Comparison of ENCODE assay signal across 30 cellular contexts in the genomic region with DNA sequence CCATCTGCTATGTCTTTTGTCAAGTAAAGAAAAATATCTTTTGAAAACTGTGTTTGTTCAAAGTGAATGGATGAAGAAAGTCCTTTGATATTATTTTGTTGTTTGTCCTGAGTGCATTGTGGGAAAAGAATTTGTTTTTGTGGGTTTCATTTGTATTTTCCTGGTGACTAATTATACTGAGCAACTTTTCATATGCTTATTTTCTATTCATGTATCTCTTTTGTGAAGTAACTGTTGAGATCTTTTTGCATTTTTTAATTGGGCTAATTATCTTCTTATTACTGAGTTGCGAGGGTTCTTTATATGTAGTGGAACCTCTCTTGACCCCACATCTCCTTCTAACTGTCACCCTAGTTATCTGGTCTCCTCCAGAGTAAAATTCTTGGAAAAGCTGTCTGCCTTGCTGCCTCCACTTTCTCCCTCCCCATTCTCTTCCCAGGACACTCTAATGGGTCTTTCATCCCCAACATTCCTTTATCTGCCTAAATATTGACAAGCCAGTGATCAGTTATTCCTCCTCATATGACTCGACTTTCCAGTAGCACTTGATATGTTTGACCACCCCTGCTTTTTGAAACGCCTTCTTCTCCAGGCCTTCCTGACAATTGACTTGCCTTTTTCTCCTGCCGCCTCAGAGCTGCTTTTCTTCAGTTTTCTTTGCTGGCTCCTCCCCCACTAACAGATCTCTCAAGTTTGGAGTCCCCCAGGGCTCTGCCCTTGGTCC.
DNase-seq lines count a peak whose midpoint lies in the region; ATAC-seq, FAIRE-seq and TF ChIP-seq lines count a peak whose summit lies in the region.
"Had no signal": no experiment of that assay in that cellular context is flagged by ENCODE, and none has a peak within 500 bp of the region (broad histone marks: within the 10 kb centered on the region; RNA-seq: fewer than 3 reads in every experiment).

No MANE protein-coding gene starts in this region.

- no peaks in the 10 kb centered on the region for H4K20me1 ChIP-seq in K562 (replicated peaks; ENCODE audit: control insufficient read depth, insufficient read depth, low read length)

- peak; percentile 65 for TF ChIP-seq POLR2A in K562 (conservative IDR thresholded peaks at IDR 0.05)
- no peak for TF ChIP-seq POLR2A in transverse colon (IDR thresholded peaks at IDR 0.05)

- ATAC-seq in CD8-positive, alpha-beta T cell: no peak
- peak; percentile 81 for ATAC-seq in K562
- ATAC-seq: sciatic nerve; stimulated activated naive CD8-positive, alpha-beta T cell treated with anti-CD3 and anti-CD28 coated beads, Interleukin-15, amount 100 ng/mL, for 72 hours; T-cell had no signal

- no peaks in the 10 kb centered on the region for H3K36me3 ChIP-seq in CD8-positive, alpha-beta T cell (ENCODE audit: insufficient read depth, low read length)
- no peaks in the 10 kb centered on the region for H3K36me3 ChIP-seq in HUES48 (ENCODE audit: control insufficient read depth, insufficient read depth, low read length)
- H3K36me3 ChIP-seq in K562 (ENCODE audit: control insufficient read depth, insufficient read depth, low read length): no peaks in the 10 kb centered on the region
- H3K36me3 ChIP-seq in iPS-18a (ENCODE audit: control insufficient read depth, low read depth, low read length): no peaks in the 10 kb centered on the region
- H3K36me3 ChIP-seq in transverse colon: no peaks in the 10 kb centered on the region
- H3K36me3 ChIP-seq: prostate gland, thoracic aorta had no signal

- H3K9me3 ChIP-seq in CD8-positive, alpha-beta T cell (ENCODE audit: low read length): no peaks in the 10 kb centered on the region
- H3K9me3 ChIP-seq in HUES48 (ENCODE audit: control insufficient read depth, insufficient read depth, low read length): no peaks in the 10 kb centered on the region
- H3K9me3 ChIP-seq in K562 (replicated peaks; ENCODE audit: control insufficient read depth, insufficient read depth, low read depth, low read length): no peaks in the 10 kb centered on the region
- no peaks in the 10 kb centered on the region for H3K9me3 ChIP-seq in iPS-18a (ENCODE audit: control insufficient read depth, low read depth, low read length)
- H3K9me3 ChIP-seq in transverse colon: no peaks in the 10 kb centered on the region
- H3K9me3 ChIP-seq: left ventricle myocardium inferior, prostate gland, thoracic aorta had no signal

- peak overlapping the region; percentile 93 for H2AFZ ChIP-seq in K562 (ENCODE audit: low read depth, low read length)

- peaks cover 37% of the 10 kb centered on the region for H3K36me3 Mint-ChIP-seq in CD8-positive, alpha-beta T cell
- H3K36me3 Mint-ChIP-seq in activated CD4-positive, alpha-beta memory T cell treated with anti-CD3 and anti-CD28 coated beads for 36 hours: peaks cover 6% of the 10 kb centered on the region

- no peak overlapping the region for H3K4me3 Mint-ChIP-seq in CD8-positive, alpha-beta T cell
- no peak overlapping the region for H3K4me3 Mint-ChIP-seq in activated CD4-positive, alpha-beta memory T cell treated with anti-CD3 and anti-CD28 coated beads for 36 hours
- H3K4me3 Mint-ChIP-seq: CD4-positive, alpha-beta T cell; stimulated activated naive CD8-positive, alpha-beta T cell treated with anti-CD3 and anti-CD28 coated beads, Interleukin-15, amount 100 ng/mL, for 72 hours; T-cell had no signal

- no peak for TF ChIP-seq CTCF in CD8-positive, alpha-beta T cell (IDR thresholded peaks at IDR 0.05)
- TF ChIP-seq CTCF in K562 (IDR thresholded peaks at IDR 0.05 in 2 of 3, conservative IDR thresholded peaks at IDR 0.05 in 1 of 3; ENCODE audit: insufficient read depth in 2 of 3, low read depth in 1 of 3, low read length in 3 of 3): no peak
- TF ChIP-seq CTCF in transverse colon (IDR thresholded peaks at IDR 0.05): no peak

- H3K4me1 ChIP-seq in CD8-positive, alpha-beta T cell (ENCODE audit: insufficient read depth, low read length): no peaks in the 10 kb centered on the region
- H3K4me1 ChIP-seq in HUES48 (ENCODE audit: control insufficient read depth, insufficient read depth, low read length) (peaks cover 40% of the 10 kb centered on the region), K562 (replicated peaks in 1 of 2; ENCODE audit: control insufficient read depth in 2 of 2, insufficient read depth in 2 of 2, low read length in 2 of 2) (peaks cover 16 to 42% of the 10 kb centered on the region in 2 experiments), iPS-18a (ENCODE audit: control insufficient read depth, low read depth, low read length) (peaks cover 13% of the 10 kb centered on the region), transverse colon (peaks cover 0 to 4% (median 0%) of the 10 kb centered on the region in 4 donors)
- H3K4me1 ChIP-seq: prostate gland had no signal

- CTCF ChIA-PET in CD8-positive, alpha-beta T cell (lab: Charles Lee): no interaction called here
- CTCF ChIA-PET in K562 (lab: Yijun Ruan, JAX; ENCODE audit: low intra/inter-chr PET ratio): no interaction called here
- CTCF ChIA-PET in activated CD4-positive, alpha-beta memory T cell treated with anti-CD3 and anti-CD28 coated beads for 36 hours (lab: Charles Lee): no interaction called here

- H3K4me3 ChIP-seq in CD8-positive, alpha-beta T cell (ENCODE audit: low read depth, low read length): no peak overlapping the region
- H3K4me3 ChIP-seq in HUES48 (ENCODE audit: low read depth, low read length) (no peak overlapping the region), K562 (no peak overlapping the region; the same call in 1 of the 2 replicates), iPS-18a (ENCODE audit: low read length) (peak overlapping the region; percentile 17), transverse colon (no peak overlapping the region)
- H3K4me3 ChIP-seq: left ventricle myocardium inferior, prostate gland, thoracic aorta had no signal

- TF ChIP-seq EP300 in K562 (IDR thresholded peaks at IDR 0.05; ENCODE audit: low read length) (peak; percentile 82), transverse colon (IDR thresholded peaks at IDR 0.05; ENCODE audit: low read depth) (no peak)

- no peak for TF ChIP-seq RAD21 in K562 (CRISPR knock-in tag; conservative IDR thresholded peaks at IDR 0.05 in 1 of 2, IDR thresholded peaks at IDR 0.05 in 1 of 2)

- H3K9ac ChIP-seq in HUES48 (ENCODE audit: low read depth, low read length): no peak overlapping the region
- peak overlapping the region in 1 of 2 experiments; percentile 68; a peak in 2 of 4 replicates for H3K9ac ChIP-seq in K562 (ENCODE audit: insufficient read depth in 1 of 2, low read depth in 2 of 2, low read length in 2 of 2)
- no peak overlapping the region for H3K9ac ChIP-seq in iPS-18a (ENCODE audit: low read length)
- H3K9ac ChIP-seq: KMS-11 had no signal

- no peaks in the 10 kb centered on the region for H3K9me3 Mint-ChIP-seq in CD8-positive, alpha-beta T cell
- no peaks in the 10 kb centered on the region for H3K9me3 Mint-ChIP-seq in activated CD4-positive, alpha-beta memory T cell treated with anti-CD3 and anti-CD28 coated beads for 36 hours
- H3K9me3 Mint-ChIP-seq: CD4-positive, alpha-beta T cell; stimulated activated naive CD8-positive, alpha-beta T cell treated with anti-CD3 and anti-CD28 coated beads, Interleukin-15, amount 100 ng/mL, for 72 hours; T-cell had no signal

- H3K27ac Mint-ChIP-seq in CD8-positive, alpha-beta T cell: peak overlapping the region; percentile 37
- no peak overlapping the region for H3K27ac Mint-ChIP-seq in activated CD4-positive, alpha-beta memory T cell treated with anti-CD3 and anti-CD28 coated beads for 36 hours
- H3K27ac Mint-ChIP-seq: CD4-positive, alpha-beta T cell; stimulated activated naive CD8-positive, alpha-beta T cell treated with anti-CD3 and anti-CD28 coated beads, Interleukin-15, amount 100 ng/mL, for 72 hours; T-cell had no signal

- no TSS peak for BruUV-seq in K562 (replicated peaks; lab: Mats Ljungman, UMichigan)

- H3K27me3 Mint-ChIP-seq in CD8-positive, alpha-beta T cell (ENCODE audit: low read depth): no peaks in the 10 kb centered on the region
- no peaks in the 10 kb centered on the region for H3K27me3 Mint-ChIP-seq in activated CD4-positive, alpha-beta memory T cell treated with anti-CD3 and anti-CD28 coated beads for 36 hours
- H3K27me3 Mint-ChIP-seq: CD4-positive, alpha-beta T cell; stimulated activated naive CD8-positive, alpha-beta T cell treated with anti-CD3 and anti-CD28 coated beads, Interleukin-15, amount 100 ng/mL, for 72 hours; T-cell had no signal

- intact Hi-C loops in CD8-positive, alpha-beta T cell (cut with DNase I, micrococcal nuclease): no loop called here
- intact Hi-C loops in K562 (cut with micrococcal nuclease) (loop anchor here (5.0 to 10.0 kb wide), 2 partner anchors 119 to 143 kb away; a partner anchor contains a TSS), transverse colon (cut with DNase I; ENCODE audit: low total_unique reads) (no loop called here)
- intact Hi-C loops in activated CD4-positive, alpha-beta memory T cell treated with anti-CD3 and anti-CD28 coated beads for 36 hours (cut with micrococcal nuclease): no loop called here

- no peaks in the 10 kb centered on the region for H3K79me2 ChIP-seq in K562 (ENCODE audit: control insufficient read depth, insufficient read depth, low read length)

- in situ Hi-C loops in K562 (cut with MboI) (no loop called here), transverse colon (cut with MboI; ENCODE audit: low pct_ligation_motif_present in 1 of 4, low pct_unique_long_range_greater_than_20kb in 1 of 4, low sequenced_read_pairs in 3 of 4) (no loop called here)

- no peak for DNase-seq in CD8-positive, alpha-beta T cell
- DNase-seq in K562 (ENCODE audit: extremely low read depth in 1 of 4, low spot score in 3 of 4): peak; percentile 31 to 80 (median 44)
- no peak for DNase-seq in glomerular visceral epithelial cell (ENCODE audit: extremely low spot score)
- DNase-seq in UCSD-AML1 (lab: John Stamatoyannopoulos, UW; ENCODE audit: unreplicated experiment): no peak
- no peak for DNase-seq in activated CD4-positive, alpha-beta memory T cell treated with anti-CD3 and anti-CD28 coated beads for 36 hours
- DNase-seq in transverse colon: no peak
- DNase-seq: activated CD4-positive, alpha-beta T cell treated with anti-CD3 and anti-CD28 coated beads, Interleukin-2, amount 50 U/mL, for 4 hours; activated T-cell treated with anti-CD3 and anti-CD28 coated beads, Interleukin-2, amount 50 U/mL, for 48 hours; AML-193; CD4-positive, alpha-beta T cell; cerebellar nuclear complex; GOT3; left ventricle myocardium inferior; NCI-H1417; NCI-H2081; NCI-H526 treated with DMSO at 0.1 percent for 48 hours; stimulated activated CD4-positive, alpha-beta T cell treated with anti-CD3 and anti-CD28 coated beads, Interleukin-2, amount 100 ng/mL, for 48 hours; stimulated activated naive CD8-positive, alpha-beta T cell treated with anti-CD3 and anti-CD28 coated beads, Interleukin-15, amount 100 ng/mL, for 72 hours; T-cell had no signal

- H3K9me1 ChIP-seq in K562 (ENCODE audit: control insufficient read depth, insufficient read depth, low read length): no peaks in the 10 kb centered on the region

- no peaks in the 10 kb centered on the region for H3K27me3 ChIP-seq in CD8-positive, alpha-beta T cell (ENCODE audit: insufficient read depth, low read length)
- H3K27me3 ChIP-seq in HUES48 (ENCODE audit: control insufficient read depth, insufficient read depth, low read length) (no peaks in the 10 kb centered on the region), K562 (ENCODE audit: control insufficient read depth in 2 of 2, insufficient read depth in 2 of 2, low read length in 2 of 2) (no peaks in the 10 kb centered on the region), iPS-18a (ENCODE audit: control insufficient read depth, insufficient read depth, low read length) (no peaks in the 10 kb centered on the region), transverse colon (no peaks in the 10 kb centered on the region)

- peak; percentile 59 for FAIRE-seq in K562 (lab: Jason Lieb, UNC)
- FAIRE-seq: endometrium, HTR-8/SVneo, islet of Langerhans, RCC 7860, urothelium cell line had no signal

- POLR2A ChIA-PET in CD8-positive, alpha-beta T cell (lab: Charles Lee): no interaction called here
- POLR2A ChIA-PET in K562 (lab: Yijun Ruan, JAX): interaction anchor here (0.6 to 1.2 kb wide), 8 partner anchors 8 to 120 kb away, joined by 3 to 6 read pairs (median 4); no protein-coding TSS in a partner anchor
- POLR2A ChIA-PET in activated CD4-positive, alpha-beta memory T cell treated with anti-CD3 and anti-CD28 coated beads for 36 hours (lab: Charles Lee): no interaction called here

- H3K4me2 ChIP-seq in K562 (ENCODE audit: insufficient read depth, low read length): peak overlapping the region; percentile 66
- H3K4me2 ChIP-seq: KMS-11 had no signal

- H3K4me1 Mint-ChIP-seq in CD8-positive, alpha-beta T cell (ENCODE audit: low read depth): no peaks in the 10 kb centered on the region
- no peaks in the 10 kb centered on the region for H3K4me1 Mint-ChIP-seq in activated CD4-positive, alpha-beta memory T cell treated with anti-CD3 and anti-CD28 coated beads for 36 hours (ENCODE audit: low read depth)
- H3K4me1 Mint-ChIP-seq: stimulated activated naive CD8-positive, alpha-beta T cell treated with anti-CD3 and anti-CD28 coated beads, Interleukin-15, amount 100 ng/mL, for 72 hours; T-cell had no signal

- no peak overlapping the region for H3K27ac ChIP-seq in CD8-positive, alpha-beta T cell (ENCODE audit: low read depth, low read length)
- H3K27ac ChIP-seq in HUES48 (ENCODE audit: low read depth, low read length) (peak overlapping the region; percentile 81), K562 (ENCODE audit: extremely low read depth, low read depth, low read length) (peak overlapping the region; percentile 76), iPS-18a (ENCODE audit: low read length) (peak overlapping the region; percentile 52), transverse colon (no peak overlapping the region)
- H3K27ac ChIP-seq: KMS-11, left ventricle myocardium inferior, prostate gland, thoracic aorta had no signal

- WGBS in K562 (ENCODE audit: insufficient coverage, low coverage, missing lambda C conversion rate): 2% methylated on average over 4 of the region's 4 CpGs
- WGBS in transverse colon (ENCODE audit: low coverage in 1 of 2), 2 donors: 85 to 87% methylated on average over 4 of the region's 4 CpGs

Comparison
In these comparisons a context has a peak if more than half of its experiments do, and no peak if none do; other contexts are left out.
1. DNase-seq: peak in K562 (4 of 4); none in CD8-positive, alpha-beta T cell (0 of 7), glomerular visceral epithelial cell (single experiment), UCSD-AML1 (single experiment), activated CD4-positive, alpha-beta memory T cell treated with anti-CD3 and anti-CD28 coated beads for 36 hours (single experiment) and transverse colon (single experiment).
2. H3K27ac ChIP-seq: peak in HUES48 (single experiment), K562 (single experiment) and iPS-18a (single experiment); none in CD8-positive, alpha-beta T cell (single experiment) and transverse colon (0 of 4).